1 cellular context compared by ENCODE assay signal in the genomic region with DNA sequence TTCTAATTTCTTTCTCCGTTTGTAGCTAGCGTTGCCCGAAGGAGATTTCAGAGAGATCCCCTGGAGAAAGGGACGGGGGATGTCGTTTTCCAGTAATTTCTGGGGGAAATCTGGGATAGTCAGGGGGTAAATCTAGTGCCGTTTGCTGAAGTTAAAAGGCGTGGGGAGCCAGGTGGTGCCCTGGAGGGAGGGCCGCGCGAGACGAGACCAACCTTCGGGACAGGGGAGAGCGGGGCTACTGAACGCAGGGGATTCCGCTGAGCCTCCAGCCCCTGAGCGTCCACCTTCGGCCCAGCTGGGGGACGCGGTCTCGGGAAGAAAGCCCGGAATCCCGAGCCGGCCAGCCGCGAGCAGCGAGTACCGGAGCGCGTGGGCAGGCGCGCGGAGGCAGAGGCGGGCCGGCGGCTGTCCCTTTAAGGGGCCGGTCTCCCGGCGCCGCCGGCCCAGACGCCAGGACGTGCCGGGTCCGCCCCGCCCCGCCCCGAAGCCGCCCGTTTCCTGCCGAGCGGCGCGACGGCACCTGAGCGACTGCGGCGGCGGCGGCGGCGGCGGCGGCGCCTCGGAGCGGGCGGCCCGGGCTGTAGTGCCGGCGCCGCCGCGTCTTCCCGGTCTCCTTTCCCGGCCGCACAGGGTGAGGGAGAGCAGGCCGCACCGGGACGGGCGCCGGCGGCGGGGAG.
TF ChIP-seq lines count a peak whose summit lies in the region.

Gene KTN1, plus strand, starts transcription at position 484 of the 677 bp plus-strand sequence. CDS start 31,842 bp downstream, outside the sequence.

TF ChIP-seq in HepG2, 621 proteins besides CTCF, POLR2A, EP300 and RAD21 (continued from another document and continues in another):
- TF ChIP-seq, protein P1, sequence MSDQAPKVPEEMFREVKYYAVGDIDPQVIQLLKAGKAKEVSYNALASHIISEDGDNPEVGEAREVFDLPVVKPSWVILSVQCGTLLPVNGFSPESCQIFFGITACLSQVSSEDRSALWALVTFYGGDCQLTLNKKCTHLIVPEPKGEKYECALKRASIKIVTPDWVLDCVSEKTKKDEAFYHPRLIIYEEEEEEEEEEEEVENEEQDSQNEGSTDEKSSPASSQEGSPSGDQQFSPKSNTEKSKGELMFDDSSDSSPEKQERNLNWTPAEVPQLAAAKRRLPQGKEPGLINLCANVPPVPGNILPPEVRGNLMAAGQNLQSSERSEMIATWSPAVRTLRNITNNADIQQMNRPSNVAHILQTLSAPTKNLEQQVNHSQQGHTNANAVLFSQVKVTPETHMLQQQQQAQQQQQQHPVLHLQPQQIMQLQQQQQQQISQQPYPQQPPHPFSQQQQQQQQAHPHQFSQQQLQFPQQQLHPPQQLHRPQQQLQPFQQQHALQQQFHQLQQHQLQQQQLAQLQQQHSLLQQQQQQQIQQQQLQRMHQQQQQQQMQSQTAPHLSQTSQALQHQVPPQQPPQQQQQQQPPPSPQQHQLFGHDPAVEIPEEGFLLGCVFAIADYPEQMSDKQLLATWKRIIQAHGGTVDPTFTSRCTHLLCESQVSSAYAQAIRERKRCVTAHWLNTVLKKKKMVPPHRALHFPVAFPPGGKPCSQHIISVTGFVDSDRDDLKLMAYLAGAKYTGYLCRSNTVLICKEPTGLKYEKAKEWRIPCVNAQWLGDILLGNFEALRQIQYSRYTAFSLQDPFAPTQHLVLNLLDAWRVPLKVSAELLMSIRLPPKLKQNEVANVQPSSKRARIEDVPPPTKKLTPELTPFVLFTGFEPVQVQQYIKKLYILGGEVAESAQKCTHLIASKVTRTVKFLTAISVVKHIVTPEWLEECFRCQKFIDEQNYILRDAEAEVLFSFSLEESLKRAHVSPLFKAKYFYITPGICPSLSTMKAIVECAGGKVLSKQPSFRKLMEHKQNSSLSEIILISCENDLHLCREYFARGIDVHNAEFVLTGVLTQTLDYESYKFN (CRISPR knock-in tag; conservative IDR thresholded peaks at IDR 0.05), result no peak
- TF ChIP-seq ZNF616 (CRISPR knock-in tag; IDR thresholded peaks at IDR 0.05; ENCODE audit: low read depth), result no peak
- TF ChIP-seq, protein P2, sequence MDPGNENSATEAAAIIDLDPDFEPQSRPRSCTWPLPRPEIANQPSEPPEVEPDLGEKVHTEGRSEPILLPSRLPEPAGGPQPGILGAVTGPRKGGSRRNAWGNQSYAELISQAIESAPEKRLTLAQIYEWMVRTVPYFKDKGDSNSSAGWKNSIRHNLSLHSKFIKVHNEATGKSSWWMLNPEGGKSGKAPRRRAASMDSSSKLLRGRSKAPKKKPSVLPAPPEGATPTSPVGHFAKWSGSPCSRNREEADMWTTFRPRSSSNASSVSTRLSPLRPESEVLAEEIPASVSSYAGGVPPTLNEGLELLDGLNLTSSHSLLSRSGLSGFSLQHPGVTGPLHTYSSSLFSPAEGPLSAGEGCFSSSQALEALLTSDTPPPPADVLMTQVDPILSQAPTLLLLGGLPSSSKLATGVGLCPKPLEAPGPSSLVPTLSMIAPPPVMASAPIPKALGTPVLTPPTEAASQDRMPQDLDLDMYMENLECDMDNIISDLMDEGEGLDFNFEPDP (CRISPR knock-in tag; conservative IDR thresholded peaks at IDR 0.05), result no peak
- no peak for TF ChIP-seq ZNF724P (CRISPR knock-in tag; IDR thresholded peaks at IDR 0.05; ENCODE audit: borderline replicate concordance)
- TF ChIP-seq ZNF781 (CRISPR knock-in tag; IDR thresholded peaks at IDR 0.05; ENCODE audit: borderline replicate concordance, not compliant biosample characterization), result peak; percentile 45
- no peak for TF ChIP-seq REPIN1 (CRISPR knock-in tag; IDR thresholded peaks at IDR 0.05; ENCODE audit: borderline replicate concordance, low read depth)
- TF ChIP-seq REL (CRISPR knock-in tag; conservative IDR thresholded peaks at IDR 0.05), result no peak
- peak; percentile 37; the same call in 1 of the 2 replicates for TF ChIP-seq HIC2 (CRISPR knock-in tag; IDR thresholded peaks at IDR 0.05; ENCODE audit: low read depth)
- no peak for TF ChIP-seq ETV5 (CRISPR knock-in tag; IDR thresholded peaks at IDR 0.05; ENCODE audit: borderline replicate concordance)
- no peak for TF ChIP-seq ZNF431 (CRISPR knock-in tag; IDR thresholded peaks at IDR 0.05; ENCODE audit: borderline replicate concordance, low read depth)
- no peak for TF ChIP-seq CREBL2 (CRISPR knock-in tag; IDR thresholded peaks at IDR 0.05; ENCODE audit: borderline replicate concordance)
- TF ChIP-seq TCF12 (IDR thresholded peaks at IDR 0.05), result no peak
- TF ChIP-seq TCF12 (CRISPR knock-in tag; IDR thresholded peaks at IDR 0.05), result no peak
- TF ChIP-seq HDAC2 (CRISPR knock-in tag; IDR thresholded peaks at IDR 0.05), result peak; percentile 42; the same call in 1 of the 2 replicates
- no peak for TF ChIP-seq SALL2 (CRISPR knock-in tag; IDR thresholded peaks at IDR 0.05)
- TF ChIP-seq KAT2B (IDR thresholded peaks at IDR 0.05; ENCODE audit: borderline replicate concordance, low read depth, low read length), result no peak
- no peak for TF ChIP-seq SIN3B (IDR thresholded peaks at IDR 0.05; ENCODE audit: low read length)
- TF ChIP-seq KLF13 (CRISPR knock-in tag; IDR thresholded peaks at IDR 0.05), result no peak
- no peak for TF ChIP-seq ZNF552 (CRISPR knock-in tag; IDR thresholded peaks at IDR 0.05; ENCODE audit: borderline replicate concordance)
- no peak for TF ChIP-seq FLYWCH1 (CRISPR knock-in tag; IDR thresholded peaks at IDR 0.05)
- no peak for TF ChIP-seq BRCA1 (CRISPR knock-in tag; IDR thresholded peaks at IDR 0.05)
- no peak for TF ChIP-seq HCFC1 (IDR thresholded peaks at IDR 0.05; ENCODE audit: low read depth, low read length)
- TF ChIP-seq, protein P3, sequence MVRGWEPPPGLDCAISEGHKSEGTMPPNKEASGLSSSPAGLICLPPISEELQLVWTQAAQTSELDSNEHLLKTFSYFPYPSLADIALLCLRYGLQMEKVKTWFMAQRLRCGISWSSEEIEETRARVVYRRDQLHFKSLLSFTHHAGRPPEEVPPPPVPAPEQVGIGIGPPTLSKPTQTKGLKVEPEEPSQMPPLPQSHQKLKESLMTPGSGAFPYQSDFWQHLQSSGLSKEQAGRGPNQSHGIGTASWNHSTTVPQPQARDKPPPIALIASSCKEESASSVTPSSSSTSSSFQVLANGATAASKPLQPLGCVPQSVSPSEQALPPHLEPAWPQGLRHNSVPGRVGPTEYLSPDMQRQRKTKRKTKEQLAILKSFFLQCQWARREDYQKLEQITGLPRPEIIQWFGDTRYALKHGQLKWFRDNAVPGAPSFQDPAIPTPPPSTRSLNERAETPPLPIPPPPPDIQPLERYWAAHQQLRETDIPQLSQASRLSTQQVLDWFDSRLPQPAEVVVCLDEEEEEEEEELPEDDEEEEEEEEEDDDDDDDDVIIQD (CRISPR knock-in tag; IDR thresholded peaks at IDR 0.05; ENCODE audit: low read depth), result no peak
- no peak for TF ChIP-seq MLX (CRISPR knock-in tag; IDR thresholded peaks at IDR 0.05)
- peak; percentile 36; the same call in 1 of the 2 replicates for TF ChIP-seq TGIF2 (CRISPR knock-in tag; IDR thresholded peaks at IDR 0.05)
- no peak for TF ChIP-seq ZNF878 (CRISPR knock-in tag; IDR thresholded peaks at IDR 0.05)
- TF ChIP-seq ZNF224 (CRISPR knock-in tag; IDR thresholded peaks at IDR 0.05), result no peak
- TF ChIP-seq SRSF4 (IDR thresholded peaks at IDR 0.05; ENCODE audit: low read depth, low read length, poor library complexity, severe bottlenecking), result no peak
- TF ChIP-seq NR2C2 (CRISPR knock-in tag; IDR thresholded peaks at IDR 0.05; ENCODE audit: borderline replicate concordance), result no peak
- TF ChIP-seq RXRA (CRISPR knock-in tag; IDR thresholded peaks at IDR 0.05), result no peak; the same call in 1 of the 2 replicates
- TF ChIP-seq ZNF350 (CRISPR knock-in tag; IDR thresholded peaks at IDR 0.05; ENCODE audit: borderline replicate concordance, low read depth), result no peak
- TF ChIP-seq, protein P4, sequence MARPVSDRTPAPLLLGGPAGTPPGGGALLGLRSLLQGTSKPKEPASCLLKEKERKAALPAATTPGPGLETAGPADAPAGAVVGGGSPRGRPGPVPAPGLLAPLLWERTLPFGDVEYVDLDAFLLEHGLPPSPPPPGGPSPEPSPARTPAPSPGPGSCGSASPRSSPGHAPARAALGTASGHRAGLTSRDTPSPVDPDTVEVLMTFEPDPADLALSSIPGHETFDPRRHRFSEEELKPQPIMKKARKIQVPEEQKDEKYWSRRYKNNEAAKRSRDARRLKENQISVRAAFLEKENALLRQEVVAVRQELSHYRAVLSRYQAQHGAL (CRISPR knock-in tag; IDR thresholded peaks at IDR 0.05; ENCODE audit: not compliant biosample characterization), result no peak
- TF ChIP-seq ZNF24 (IDR thresholded peaks at IDR 0.05), result no peak
- no peak for TF ChIP-seq NBN (conservative IDR thresholded peaks at IDR 0.05)
- TF ChIP-seq POLR2AphosphoS2 (IDR thresholded peaks at IDR 0.05; ENCODE audit: low read depth, low read length), result no peak
- TF ChIP-seq SP4 (CRISPR knock-in tag; IDR thresholded peaks at IDR 0.05), result peak; percentile 35; the same call in 1 of the 2 replicates
- peak; percentile 78 for TF ChIP-seq SAP130 (CRISPR knock-in tag; IDR thresholded peaks at IDR 0.05; ENCODE audit: low read depth)
- TF ChIP-seq ZNF883 (CRISPR knock-in tag; IDR thresholded peaks at IDR 0.05; ENCODE audit: not compliant biosample characterization), result no peak
- TF ChIP-seq ZNF775 (CRISPR knock-in tag; IDR thresholded peaks at IDR 0.05; ENCODE audit: borderline replicate concordance), result no peak
- peak; percentile 34; the same call in 1 of the 2 replicates for TF ChIP-seq FOXC1 (CRISPR knock-in tag; IDR thresholded peaks at IDR 0.05; ENCODE audit: borderline replicate concordance)
- TF ChIP-seq ZNF660 (CRISPR knock-in tag; IDR thresholded peaks at IDR 0.05; ENCODE audit: borderline replicate concordance, low read depth), result no peak
- TF ChIP-seq ZNF83 (CRISPR knock-in tag; IDR thresholded peaks at IDR 0.05; ENCODE audit: borderline replicate concordance), result no peak
- TF ChIP-seq, protein P5, sequence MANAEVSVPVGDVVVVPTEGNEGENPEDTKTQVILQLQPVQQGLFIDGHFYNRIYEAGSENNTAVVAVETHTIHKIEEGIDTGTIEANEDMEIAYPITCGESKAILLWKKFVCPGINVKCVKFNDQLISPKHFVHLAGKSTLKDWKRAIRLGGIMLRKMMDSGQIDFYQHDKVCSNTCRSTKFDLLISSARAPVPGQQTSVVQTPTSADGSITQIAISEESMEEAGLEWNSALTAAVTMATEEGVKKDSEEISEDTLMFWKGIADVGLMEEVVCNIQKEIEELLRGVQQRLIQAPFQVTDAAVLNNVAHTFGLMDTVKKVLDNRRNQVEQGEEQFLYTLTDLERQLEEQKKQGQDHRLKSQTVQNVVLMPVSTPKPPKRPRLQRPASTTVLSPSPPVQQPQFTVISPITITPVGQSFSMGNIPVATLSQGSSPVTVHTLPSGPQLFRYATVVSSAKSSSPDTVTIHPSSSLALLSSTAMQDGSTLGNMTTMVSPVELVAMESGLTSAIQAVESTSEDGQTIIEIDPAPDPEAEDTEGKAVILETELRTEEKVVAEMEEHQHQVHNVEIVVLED (CRISPR knock-in tag; IDR thresholded peaks at IDR 0.05; ENCODE audit: borderline replicate concordance), result peak; percentile 66
- no peak for TF ChIP-seq ZNF20 (CRISPR knock-in tag; IDR thresholded peaks at IDR 0.05)
- TF ChIP-seq TP53 (CRISPR knock-in tag; conservative IDR thresholded peaks at IDR 0.05), result no peak
- TF ChIP-seq LRRFIP1 (CRISPR knock-in tag; conservative IDR thresholded peaks at IDR 0.05), result no peak
- TF ChIP-seq ZSCAN20 (CRISPR knock-in tag; IDR thresholded peaks at IDR 0.05; ENCODE audit: borderline replicate concordance), result peak; percentile 86
- no peak for TF ChIP-seq ZBTB33 (CRISPR knock-in tag; IDR thresholded peaks at IDR 0.05)
